In the genomic region with DNA sequence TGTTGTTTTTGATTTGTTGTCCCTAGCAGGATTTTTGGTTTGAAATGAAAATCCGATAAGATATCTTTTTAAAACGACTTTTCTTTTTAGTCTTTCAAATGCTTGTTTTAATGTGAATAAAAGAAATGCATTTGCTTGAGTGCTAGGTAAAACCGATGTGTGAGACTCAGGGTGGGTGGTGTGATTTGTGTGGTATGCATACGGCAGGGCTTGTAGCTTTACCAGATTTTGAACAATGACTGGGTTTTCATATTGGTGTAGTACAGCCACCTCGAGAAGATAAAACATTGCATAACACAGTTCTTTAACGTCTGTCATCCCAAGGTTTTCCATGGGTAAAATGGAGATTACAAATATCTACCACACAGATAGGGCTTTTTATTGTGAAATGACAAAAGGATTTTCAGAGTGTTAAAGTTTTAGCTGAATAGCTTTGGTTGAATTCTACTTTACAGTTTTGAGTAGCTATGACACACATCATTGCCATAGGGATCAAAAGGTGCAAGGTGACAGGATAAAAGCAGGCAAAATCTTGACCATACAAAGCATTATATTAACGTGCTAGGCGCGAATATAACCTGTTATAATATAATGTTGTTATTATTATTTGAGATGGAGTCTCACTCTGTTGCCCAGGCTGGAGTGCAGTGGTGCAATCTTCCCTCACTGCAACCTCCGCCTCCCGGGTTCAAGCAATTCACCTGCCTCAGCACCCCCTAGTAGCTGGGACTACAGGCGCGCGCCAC, we compare ENCODE assay signal across 7 cellular contexts. TPM values are rescaled to one million over a fixed set of nuclear protein-coding genes. Genes with fewer than 3 reads are reported as not detected.
DNase-seq lines count a peak whose midpoint lies in the region; ATAC-seq, FAIRE-seq and TF ChIP-seq lines count a peak whose summit lies in the region.

No MANE protein-coding gene starts in this region.

- no peak for TF ChIP-seq POLR2A in H54 (IDR thresholded peaks at IDR 0.05; ENCODE audit: low read depth, low read length)

- ATAC-seq in RWPE2 (ENCODE audit: low read depth) (no peak), HG02840 (IDR thresholded peaks at IDR 0.05; ENCODE audit: low FRiP score, unreplicated experiment) (no peak)

- FAIRE-seq in H54 (lab: Jason Lieb, UNC): peak; percentile 11

- H3K36me3 ChIP-seq in RWPE2 (ENCODE audit: low read depth): peaks cover 23% of the 10 kb centered on the region
- peaks cover 0 to 3% (median 0%) of the 10 kb centered on the region in 3 donors for H3K36me3 ChIP-seq in skeletal muscle tissue (ENCODE audit: control insufficient read depth in 3 of 3, insufficient read depth in 3 of 3, low read length in 3 of 3)

- DNase-seq in H54 (ENCODE audit: insufficient read length, low spot score) (no peak), RWPE2 (ENCODE audit: low spot score) (no peak), endothelial cell (ENCODE audit: low spot score) (no peak), NCI-H1436 (lab: John Stamatoyannopoulos, UW) (no peak), globus pallidus (ENCODE audit: low spot score) (no peak)

- TF ChIP-seq CTCF in RWPE2 (IDR thresholded peaks at IDR 0.05; ENCODE audit: poor library complexity, severe bottlenecking): no peak
- TF ChIP-seq CTCF in endothelial cell (IDR thresholded peaks at IDR 0.05; ENCODE audit: unreplicated experiment): no peak

- no peaks in the 10 kb centered on the region for H3K9me3 Mint-ChIP-seq in endothelial cell (ENCODE audit: unreplicated experiment)

- peak overlapping the region; percentile 99 for H3K4me3 Mint-ChIP-seq in endothelial cell (ENCODE audit: unreplicated experiment)

- peaks cover 4% of the 10 kb centered on the region for H3K36me3 Mint-ChIP-seq in endothelial cell (ENCODE audit: low read depth, unreplicated experiment)

- no peaks in the 10 kb centered on the region for H3K27me3 ChIP-seq in RWPE2 (ENCODE audit: insufficient read depth, poor library complexity, severe bottlenecking)
- H3K27me3 ChIP-seq in skeletal muscle tissue (ENCODE audit: control insufficient read depth in 3 of 3, insufficient read depth in 3 of 3, low read length in 3 of 3): no peaks in the 10 kb centered on the region

- H3K27ac ChIP-seq in RWPE2 (ENCODE audit: poor library complexity, severe bottlenecking) (no peak overlapping the region), skeletal muscle tissue (ENCODE audit: low read depth, low read length) (no peak overlapping the region)

- peaks cover 2% of the 10 kb centered on the region for H3K27me3 Mint-ChIP-seq in endothelial cell (ENCODE audit: unreplicated experiment)

- peak overlapping the region in 2 of 3 donors; percentile 40 to 68 for H3K9ac ChIP-seq in skeletal muscle tissue (ENCODE audit: low read depth in 1 of 3, low read length in 3 of 3)

- H3K4me3 ChIP-seq in RWPE2 (ENCODE audit: severe bottlenecking) (peak overlapping the region; percentile 69), skeletal muscle tissue (ENCODE audit: low read length in 3 of 3) (peak overlapping the region in 2 of 3 donors; percentile 41 to 66)

- H3K27ac Mint-ChIP-seq in endothelial cell (ENCODE audit: unreplicated experiment): no peak overlapping the region

- no peaks in the 10 kb centered on the region for H3K9me3 ChIP-seq in RWPE2 (ENCODE audit: severe bottlenecking)
- H3K9me3 ChIP-seq in skeletal muscle tissue (ENCODE audit: control insufficient read depth in 3 of 3, low read length in 3 of 3): no peaks in the 10 kb centered on the region

- H3K4me1 Mint-ChIP-seq in endothelial cell (ENCODE audit: unreplicated experiment): peaks cover 21% of the 10 kb centered on the region

- H3K4me1 ChIP-seq in RWPE2 (ENCODE audit: insufficient read depth, poor library complexity, severe bottlenecking): peaks cover 8% of the 10 kb centered on the region
- peaks cover 5 to 17% (median 13%) of the 10 kb centered on the region in 3 donors for H3K4me1 ChIP-seq in skeletal muscle tissue (ENCODE audit: control insufficient read depth in 3 of 3, insufficient read depth in 3 of 3, low read length in 3 of 3)

RNA-seq across cellular contexts. Expression of gene ZNF638, which starts 0.8 kb away (rescaled TPM):
- 144 TPM for total RNA-seq in endothelial cell (ENCODE audit: unreplicated experiment)
- total RNA-seq in skeletal muscle tissue: 187 TPM
